In genomic region chr15:56772868-56773639, GRCh38 we compare ENCODE assay signal across 14 cellular contexts. TPM values are rescaled to one million over a fixed set of nuclear protein-coding genes. Genes with fewer than 3 reads are reported as not detected.
A peak's percentile ranks its signal among the peaks of the same experiment; 100 is the strongest.
DNase-seq lines count a peak whose midpoint lies in the region; ATAC-seq, FAIRE-seq and TF ChIP-seq lines count a peak whose summit lies in the region.
"Had no signal": no experiment of that assay in that cellular context is flagged by ENCODE, and none has a peak within 500 bp of the region (broad histone marks: within the 10 kb centered on the region; RNA-seq: fewer than 3 reads in every experiment).

No MANE protein-coding gene starts in this region.

- WGBS in A549 (ENCODE audit: missing lambda C conversion rate): 49% methylated on average over 6 of the region's 6 CpGs
- 30% methylated on average over 6 of the region's 6 CpGs for WGBS in right lobe of liver (ENCODE audit: insufficient coverage, low coverage, low lambda C conversion rate, missing lambda C conversion rate)

- H3K4me1 Mint-ChIP-seq in osteocyte (ENCODE audit: unreplicated experiment): peaks cover 19% of the 10 kb centered on the region
- H3K4me1 Mint-ChIP-seq in CD8-positive, alpha-beta T cell (ENCODE audit: low read depth): peaks cover 4% of the 10 kb centered on the region

- CTCF ChIA-PET in A549 (lab: Yijun Ruan, JAX): no interaction called here
- CTCF ChIA-PET in CD8-positive, alpha-beta T cell (lab: Charles Lee): interaction anchor here (0.6 kb wide), 1 partner anchor 1338 kb away, joined by 3 read pairs; no protein-coding TSS in a partner anchor

- no peak for TF ChIP-seq RAD21 in A549 (conservative IDR thresholded peaks at IDR 0.05 in 1 of 2, IDR thresholded peaks at IDR 0.05 in 1 of 2)

- no peak overlapping the region for H3K27ac Mint-ChIP-seq in osteocyte (ENCODE audit: unreplicated experiment)
- no peak overlapping the region for H3K27ac Mint-ChIP-seq in CD8-positive, alpha-beta T cell

- H3K4me3 ChIP-seq in A549 (0 out of 3 replicates have a peak overlapping the region, but pooled peaks have one; percentile 0), right lobe of liver (no peak overlapping the region), Peyer's patch (no peak overlapping the region)
- no peak overlapping the region for H3K4me3 ChIP-seq in CD8-positive, alpha-beta T cell (ENCODE audit: low read depth, low read length)
- H3K4me3 ChIP-seq: right atrium auricular region had no signal

- H3K27ac ChIP-seq in A549 (peak overlapping the region in 1 of 2 experiments; percentile 12; a peak in 1 of 6 replicates), KOPT-K1 (ENCODE audit: low read depth, low read length, poor library complexity, severe bottlenecking) (peak overlapping the region; percentile 65), right lobe of liver (peak overlapping the region; percentile 49 to 82 (median 53)), Peyer's patch (peak overlapping the region in 2 of 4 donors; percentile 48 to 65)
- no peak overlapping the region for H3K27ac ChIP-seq in CD8-positive, alpha-beta T cell (ENCODE audit: low read depth, low read length)
- H3K27ac ChIP-seq: right atrium auricular region, RWPE1 had no signal

- POLR2A ChIA-PET in A549 (lab: Yijun Ruan, JAX): interaction anchor here (3.2 kb wide), 1 partner anchor 39 kb away, joined by 10 read pairs; the partner anchor contains the start of gene ZNF280D
- POLR2A ChIA-PET in CD8-positive, alpha-beta T cell (lab: Charles Lee): no interaction called here

- no peaks in the 10 kb centered on the region for H3K27me3 Mint-ChIP-seq in osteocyte (ENCODE audit: unreplicated experiment)
- peaks cover 3% of the 10 kb centered on the region for H3K27me3 Mint-ChIP-seq in CD8-positive, alpha-beta T cell (ENCODE audit: low read depth)

- no peak for TF ChIP-seq EP300 in A549 (IDR thresholded peaks at IDR 0.05)

- no peak overlapping the region for H3K4me3 Mint-ChIP-seq in osteocyte (ENCODE audit: unreplicated experiment)
- H3K4me3 Mint-ChIP-seq in CD8-positive, alpha-beta T cell: no peak overlapping the region

- H3K9me3 ChIP-seq in A549 (no peaks in the 10 kb centered on the region), KOPT-K1 (ENCODE audit: insufficient read depth, low read length, poor library complexity, severe bottlenecking) (peaks cover 4% of the 10 kb centered on the region), right lobe of liver (no peaks in the 10 kb centered on the region), Peyer's patch (no peaks in the 10 kb centered on the region)
- no peaks in the 10 kb centered on the region for H3K9me3 ChIP-seq in CD8-positive, alpha-beta T cell (ENCODE audit: low read length)
- H3K9me3 ChIP-seq: right atrium auricular region had no signal

- H3K27me3 ChIP-seq in right lobe of liver: no peaks in the 10 kb centered on the region
- no peaks in the 10 kb centered on the region for H3K27me3 ChIP-seq in Peyer's patch
- no peaks in the 10 kb centered on the region for H3K27me3 ChIP-seq in CD8-positive, alpha-beta T cell (ENCODE audit: insufficient read depth, low read length)
- H3K27me3 ChIP-seq: right atrium auricular region had no signal

- TF ChIP-seq POLR2A in A549 (IDR thresholded peaks at IDR 0.05; ENCODE audit: low read length) (no peak), right lobe of liver (IDR thresholded peaks at IDR 0.05) (peak; percentile 40), Peyer's patch (IDR thresholded peaks at IDR 0.05) (no peak)

- TF ChIP-seq CTCF in A549 (IDR thresholded peaks at IDR 0.05) (no peak), right lobe of liver (IDR thresholded peaks at IDR 0.05) (no peak), Peyer's patch (IDR thresholded peaks at IDR 0.05) (no peak), osteocyte (IDR thresholded peaks at IDR 0.05) (no peak)
- TF ChIP-seq CTCF in CD8-positive, alpha-beta T cell (IDR thresholded peaks at IDR 0.05): no peak

- FAIRE-seq in A549 (lab: Jason Lieb, UNC): peak; percentile 54

- H3K4me1 ChIP-seq in A549 (peaks cover 17% of the 10 kb centered on the region), right lobe of liver (peaks cover 0 to 19% (median 0%) of the 10 kb centered on the region in 4 donors), Peyer's patch (peaks cover 0 to 8% (median 0%) of the 10 kb centered on the region in 4 donors)
- no peaks in the 10 kb centered on the region for H3K4me1 ChIP-seq in CD8-positive, alpha-beta T cell (ENCODE audit: insufficient read depth, low read length)
- H3K4me1 ChIP-seq: right atrium auricular region had no signal

- H3K36me3 ChIP-seq in KOPT-K1 (ENCODE audit: insufficient read depth, low read length) (no peaks in the 10 kb centered on the region), right lobe of liver (no peaks in the 10 kb centered on the region), Peyer's patch (no peaks in the 10 kb centered on the region)
- H3K36me3 ChIP-seq in CD8-positive, alpha-beta T cell (ENCODE audit: insufficient read depth, low read length): no peaks in the 10 kb centered on the region
- H3K36me3 ChIP-seq: right atrium auricular region had no signal

- peak overlapping the region; percentile 68 for H3K4me2 ChIP-seq in A549

- H3K36me3 Mint-ChIP-seq in osteocyte (ENCODE audit: unreplicated experiment): peaks cover 3% of the 10 kb centered on the region
- H3K36me3 Mint-ChIP-seq in CD8-positive, alpha-beta T cell: no peaks in the 10 kb centered on the region

- H3K9me3 Mint-ChIP-seq in osteocyte (ENCODE audit: unreplicated experiment): no peaks in the 10 kb centered on the region
- no peaks in the 10 kb centered on the region for H3K9me3 Mint-ChIP-seq in CD8-positive, alpha-beta T cell

- DNase-seq in A549 (ENCODE audit: low read depth in 1 of 2, low spot score in 1 of 2) (peak in 1 of 2 experiments; percentile 42), astrocyte of the hippocampus (ENCODE audit: low read depth, low spot score) (peak; percentile 37), right lobe of liver (peak in 1 of 3 donors; percentile 61), Peyer's patch (no peak), osteocyte (ENCODE audit: extremely low spot score, unreplicated experiment) (no peak)
- no peak for DNase-seq in CD8-positive, alpha-beta T cell
- DNase-seq: activated naive CD4-positive, alpha-beta T cell; effector CD8-positive, alpha-beta T cell; Kasumi-1 had no signal

- ATAC-seq in A549 (peak; percentile 55 to 77; a peak in 5 of 6 replicates), right lobe of liver (peak; percentile 91 to 96 (median 94)), HG02763 (IDR thresholded peaks at IDR 0.05; ENCODE audit: unreplicated experiment) (no peak)
- no peak for ATAC-seq in CD8-positive, alpha-beta T cell
- ATAC-seq: activated CD4-positive, CD25-positive, alpha-beta regulatory T cell treated with anti-CD3 and anti-CD28 coated beads, Interleukin-2, amount 50 U/mL, for 24 hours had no signal

- intact Hi-C loops in right lobe of liver (cut with DNase I): no loop called here
- intact Hi-C loops in CD8-positive, alpha-beta T cell (cut with DNase I, micrococcal nuclease): no loop called here

TF ChIP-seq in A549, 52 proteins besides CTCF, POLR2A, EP300 and RAD21:
- TF ChIP-seq MAFK (IDR thresholded peaks at IDR 0.05; ENCODE audit: partially characterized antibody): peak; percentile 22
- TF ChIP-seq, protein P1, sequence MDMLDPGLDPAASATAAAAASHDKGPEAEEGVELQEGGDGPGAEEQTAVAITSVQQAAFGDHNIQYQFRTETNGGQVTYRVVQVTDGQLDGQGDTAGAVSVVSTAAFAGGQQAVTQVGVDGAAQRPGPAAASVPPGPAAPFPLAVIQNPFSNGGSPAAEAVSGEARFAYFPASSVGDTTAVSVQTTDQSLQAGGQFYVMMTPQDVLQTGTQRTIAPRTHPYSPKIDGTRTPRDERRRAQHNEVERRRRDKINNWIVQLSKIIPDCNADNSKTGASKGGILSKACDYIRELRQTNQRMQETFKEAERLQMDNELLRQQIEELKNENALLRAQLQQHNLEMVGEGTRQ (IDR thresholded peaks at IDR 0.05): no peak
- TF ChIP-seq RARB (CRISPR knock-in tag; IDR thresholded peaks at IDR 0.05): no peak
- no peak for TF ChIP-seq FOSL2 (IDR thresholded peaks at IDR 0.05)
- peak; percentile 5; the same call in 1 of the 2 replicates for TF ChIP-seq FOSL2 (CRISPR knock-in tag; IDR thresholded peaks at IDR 0.05)
TF ChIP-seq in A549: peak in this region for 2.

RNA-seq across cellular contexts. Expression of gene ZNF280D, which starts 39.7 kb away (rescaled TPM):
- polyA plus RNA-seq in A549 (2011; rRNA removed) (18.0 and 21.8 TPM in 2 replicates), A549 (2017; fragmentation: RNase III; extraction: RNeasy Plus Mini Kit Qiagen cat#74134 plus additional on column Dnase treatment) (12.8 to 13.4 TPM (median 13.3 TPM) in 3 replicates)
- 4.8 TPM in 2 replicates for polyA plus RNA-seq in A549 (2012; cell fraction: cytosol; rRNA removed)
- 3.9 and 5.8 TPM in 2 replicates for polyA plus RNA-seq in A549 (2012; cell fraction: nucleus; rRNA removed)
- polyA minus RNA-seq in A549 (2011; rRNA and poly(A)+ RNA removed): 11.0 and 12.4 TPM in 2 replicates
- total RNA-seq in right lobe of liver (10 to 100 TPM; 18.2 to 34.0 (median 18.7) TPM), Peyer's patch (10 to 100 TPM; 34.2 to 82.5 (median 45.1) TPM), osteocyte (16.1 and 16.5 TPM in 2 replicates)
- total RNA-seq in CD8-positive, alpha-beta T cell: 10 to 100 TPM; 19.6 to 27.4 TPM

Comparison
In these comparisons a context has a peak if more than half of its experiments do, and no peak if none do; other contexts are left out.
1. ATAC-seq: peak in A549 (2 of 2) and right lobe of liver (4 of 4); none in CD8-positive, alpha-beta T cell (single experiment) and HG02763 (single experiment).